Comparison of ENCODE assay signal across 1 cellular context in the genomic region with DNA sequence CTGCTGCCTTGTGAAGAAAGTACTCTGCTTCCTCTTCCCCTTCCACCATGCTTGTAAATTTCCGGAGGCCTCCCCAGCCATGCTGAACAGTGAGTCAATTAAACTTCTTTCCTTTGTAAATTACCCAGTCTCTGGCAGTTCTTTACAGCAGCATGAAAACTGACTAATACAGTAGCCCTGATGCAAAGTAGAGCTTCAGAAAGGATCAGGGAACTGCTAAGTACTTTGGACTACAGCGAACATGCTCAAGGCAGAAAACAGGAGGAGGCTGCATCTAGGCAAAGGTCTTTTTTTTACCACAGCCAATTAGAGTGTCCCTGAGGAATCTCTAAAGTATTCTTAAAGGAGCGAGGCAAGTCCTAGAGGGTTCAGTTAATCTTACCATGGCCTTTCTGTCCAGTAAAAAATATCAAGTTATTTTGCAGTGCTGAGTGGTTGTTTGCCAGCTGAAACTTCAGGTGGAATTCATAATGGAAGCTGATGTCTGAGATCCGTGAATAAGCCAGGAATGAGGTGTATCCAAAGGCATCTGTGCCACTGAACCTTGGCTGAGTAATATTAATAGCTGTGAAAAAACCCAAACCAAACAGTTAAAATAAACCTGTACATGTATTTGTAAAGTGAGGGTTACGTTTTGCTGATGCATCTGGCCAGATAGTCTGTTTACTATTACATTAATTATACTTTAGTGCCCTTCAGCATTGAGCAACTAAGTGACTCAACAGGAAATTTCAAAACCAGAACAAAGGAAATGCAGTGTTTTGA.
TF ChIP-seq lines count a peak whose summit lies in the region.

No MANE protein-coding gene starts in this region.

TF ChIP-seq in HepG2, 621 proteins besides CTCF, POLR2A, EP300 and RAD21 (continued from another document and continues in another):
- TF ChIP-seq, protein P1, sequence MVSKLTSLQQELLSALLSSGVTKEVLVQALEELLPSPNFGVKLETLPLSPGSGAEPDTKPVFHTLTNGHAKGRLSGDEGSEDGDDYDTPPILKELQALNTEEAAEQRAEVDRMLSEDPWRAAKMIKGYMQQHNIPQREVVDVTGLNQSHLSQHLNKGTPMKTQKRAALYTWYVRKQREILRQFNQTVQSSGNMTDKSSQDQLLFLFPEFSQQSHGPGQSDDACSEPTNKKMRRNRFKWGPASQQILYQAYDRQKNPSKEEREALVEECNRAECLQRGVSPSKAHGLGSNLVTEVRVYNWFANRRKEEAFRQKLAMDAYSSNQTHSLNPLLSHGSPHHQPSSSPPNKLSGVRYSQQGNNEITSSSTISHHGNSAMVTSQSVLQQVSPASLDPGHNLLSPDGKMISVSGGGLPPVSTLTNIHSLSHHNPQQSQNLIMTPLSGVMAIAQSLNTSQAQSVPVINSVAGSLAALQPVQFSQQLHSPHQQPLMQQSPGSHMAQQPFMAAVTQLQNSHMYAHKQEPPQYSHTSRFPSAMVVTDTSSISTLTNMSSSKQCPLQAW (CRISPR knock-in tag; IDR thresholded peaks at IDR 0.05), result no peak
- TF ChIP-seq SOX5 (CRISPR knock-in tag; IDR thresholded peaks at IDR 0.05; ENCODE audit: borderline replicate concordance) (peak; percentile 94), ZBTB20 (CRISPR knock-in tag; IDR thresholded peaks at IDR 0.05; ENCODE audit: borderline replicate concordance, low read depth) (peak; percentile 53; the same call in 1 of the 2 replicates), HOXA5 (CRISPR knock-in tag; IDR thresholded peaks at IDR 0.05) (peak; percentile 79; the same call in 1 of the 2 replicates), ZNF619 (CRISPR knock-in tag; IDR thresholded peaks at IDR 0.05) (no peak), NR2C2 (CRISPR knock-in tag; IDR thresholded peaks at IDR 0.05; ENCODE audit: borderline replicate concordance) (peak; percentile 64; the same call in 1 of the 2 replicates), JUN (CRISPR knock-in tag; IDR thresholded peaks at IDR 0.05) (peak; percentile 71), ZNF496 (CRISPR knock-in tag; IDR thresholded peaks at IDR 0.05; ENCODE audit: insufficient replicate concordance) (no peak), TEAD3 (CRISPR knock-in tag; optimal IDR thresholded peaks at IDR 0.05; ENCODE audit: borderline replicate concordance) (peak; percentile 65), MED13 (CRISPR knock-in tag; IDR thresholded peaks at IDR 0.05) (no peak), TOE1 (CRISPR knock-in tag; IDR thresholded peaks at IDR 0.05) (peak; percentile 39; the same call in 1 of the 2 replicates), ZNF652 (CRISPR knock-in tag; IDR thresholded peaks at IDR 0.05; ENCODE audit: borderline replicate concordance, low read depth) (peak; percentile 13; the same call in 1 of the 2 replicates), TCF7 (IDR thresholded peaks at IDR 0.05; ENCODE audit: low read depth) (peak; percentile 81), TBP (CRISPR knock-in tag; IDR thresholded peaks at IDR 0.05) (no peak), KLF6 (CRISPR knock-in tag; IDR thresholded peaks at IDR 0.05) (peak; percentile 84), BCL6 (CRISPR knock-in tag; IDR thresholded peaks at IDR 0.05) (peak; percentile 38), ZNF644 (CRISPR knock-in tag; IDR thresholded peaks at IDR 0.05; ENCODE audit: low read depth) (no peak), ZNF12 (CRISPR knock-in tag; IDR thresholded peaks at IDR 0.05) (peak; percentile 65; the same call in 1 of the 2 replicates), SALL1 (CRISPR knock-in tag; IDR thresholded peaks at IDR 0.05) (peak; percentile 27; the same call in 1 of the 2 replicates), ZNF775 (CRISPR knock-in tag; IDR thresholded peaks at IDR 0.05; ENCODE audit: borderline replicate concordance) (no peak), ZNF850 (CRISPR knock-in tag; conservative IDR thresholded peaks at IDR 0.05) (no peak), MBD4 (IDR thresholded peaks at IDR 0.05; ENCODE audit: borderline replicate concordance, low read length) (peak; percentile 90; the same call in 1 of the 2 replicates), MAFF (IDR thresholded peaks at IDR 0.05; ENCODE audit: low read depth, low read length) (peak; percentile 82), SAP130 (CRISPR knock-in tag; IDR thresholded peaks at IDR 0.05; ENCODE audit: low read depth) (peak; percentile 55), NCOA1 (CRISPR knock-in tag; IDR thresholded peaks at IDR 0.05) (no peak), RARA (CRISPR knock-in tag; IDR thresholded peaks at IDR 0.05) (peak; percentile 78), MIER3 (CRISPR knock-in tag; IDR thresholded peaks at IDR 0.05; ENCODE audit: borderline replicate concordance) (0 out of 2 replicates have a peak, but pooled peaks have one; percentile 6), MED1 (CRISPR knock-in tag; IDR thresholded peaks at IDR 0.05) (peak; percentile 81), YEATS2 (CRISPR knock-in tag; IDR thresholded peaks at IDR 0.05; ENCODE audit: borderline replicate concordance) (peak; percentile 15; the same call in 1 of the 2 replicates), GATA4 (IDR thresholded peaks at IDR 0.05; ENCODE audit: borderline replicate concordance, low read depth) (peak; percentile 49; the same call in 1 of the 2 replicates), SALL2 (CRISPR knock-in tag; IDR thresholded peaks at IDR 0.05) (no peak), ISL2 (CRISPR knock-in tag; IDR thresholded peaks at IDR 0.05) (peak; percentile 51; the same call in 1 of the 2 replicates), SIN3A (IDR thresholded peaks at IDR 0.05; ENCODE audit: borderline replicate concordance, low read depth, low read length) (no peak), ZNF317 (CRISPR knock-in tag; IDR thresholded peaks at IDR 0.05) (0 out of 2 replicates have a peak, but pooled peaks have one; percentile 57), KLF15 (CRISPR knock-in tag; IDR thresholded peaks at IDR 0.05; ENCODE audit: borderline replicate concordance) (no peak), KDM6A (CRISPR knock-in tag; IDR thresholded peaks at IDR 0.05; ENCODE audit: low read depth) (peak; percentile 48), ZNF776 (CRISPR knock-in tag; IDR thresholded peaks at IDR 0.05) (no peak), MAFK (conservative IDR thresholded peaks at IDR 0.05 in 1 of 2, IDR thresholded peaks at IDR 0.05 in 1 of 2; ENCODE audit: low read length in 2 of 2) (peak; percentile 79 to 82), SKI (IDR thresholded peaks at IDR 0.05; ENCODE audit: partially characterized antibody) (peak; percentile 20), CEBPG (CRISPR knock-in tag; IDR thresholded peaks at IDR 0.05) (peak; percentile 89), DNMT3B (CRISPR knock-in tag; conservative IDR thresholded peaks at IDR 0.05) (0 out of 2 replicates have a peak, but pooled peaks have one; percentile 17), RARG (CRISPR knock-in tag; IDR thresholded peaks at IDR 0.05; ENCODE audit: low read depth) (no peak), NR2F2 (IDR thresholded peaks at IDR 0.05; ENCODE audit: borderline replicate concordance, low read depth) (0 out of 2 replicates have a peak, but pooled peaks have one; percentile 34)
- TF ChIP-seq, protein P2, sequence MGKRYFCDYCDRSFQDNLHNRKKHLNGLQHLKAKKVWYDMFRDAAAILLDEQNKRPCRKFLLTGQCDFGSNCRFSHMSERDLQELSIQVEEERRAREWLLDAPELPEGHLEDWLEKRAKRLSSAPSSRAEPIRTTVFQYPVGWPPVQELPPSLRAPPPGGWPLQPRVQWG (CRISPR knock-in tag; IDR thresholded peaks at IDR 0.05; ENCODE audit: borderline replicate concordance, low read depth), result no peak
- TF ChIP-seq, protein P3, sequence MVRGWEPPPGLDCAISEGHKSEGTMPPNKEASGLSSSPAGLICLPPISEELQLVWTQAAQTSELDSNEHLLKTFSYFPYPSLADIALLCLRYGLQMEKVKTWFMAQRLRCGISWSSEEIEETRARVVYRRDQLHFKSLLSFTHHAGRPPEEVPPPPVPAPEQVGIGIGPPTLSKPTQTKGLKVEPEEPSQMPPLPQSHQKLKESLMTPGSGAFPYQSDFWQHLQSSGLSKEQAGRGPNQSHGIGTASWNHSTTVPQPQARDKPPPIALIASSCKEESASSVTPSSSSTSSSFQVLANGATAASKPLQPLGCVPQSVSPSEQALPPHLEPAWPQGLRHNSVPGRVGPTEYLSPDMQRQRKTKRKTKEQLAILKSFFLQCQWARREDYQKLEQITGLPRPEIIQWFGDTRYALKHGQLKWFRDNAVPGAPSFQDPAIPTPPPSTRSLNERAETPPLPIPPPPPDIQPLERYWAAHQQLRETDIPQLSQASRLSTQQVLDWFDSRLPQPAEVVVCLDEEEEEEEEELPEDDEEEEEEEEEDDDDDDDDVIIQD (CRISPR knock-in tag; IDR thresholded peaks at IDR 0.05; ENCODE audit: low read depth), result peak; percentile 81
- TF ChIP-seq, protein P4, sequence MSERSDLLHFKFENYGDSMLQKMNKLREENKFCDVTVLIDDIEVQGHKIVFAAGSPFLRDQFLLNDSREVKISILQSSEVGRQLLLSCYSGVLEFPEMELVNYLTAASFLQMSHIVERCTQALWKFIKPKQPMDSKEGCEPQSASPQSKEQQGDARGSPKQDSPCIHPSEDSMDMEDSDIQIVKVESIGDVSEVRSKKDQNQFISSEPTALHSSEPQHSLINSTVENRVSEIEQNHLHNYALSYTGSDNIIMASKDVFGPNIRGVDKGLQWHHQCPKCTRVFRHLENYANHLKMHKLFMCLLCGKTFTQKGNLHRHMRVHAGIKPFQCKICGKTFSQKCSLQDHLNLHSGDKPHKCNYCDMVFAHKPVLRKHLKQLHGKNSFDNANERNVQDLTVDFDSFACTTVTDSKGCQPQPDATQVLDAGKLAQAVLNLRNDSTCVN (CRISPR knock-in tag; IDR thresholded peaks at IDR 0.05; ENCODE audit: borderline replicate concordance), result no peak
- TF ChIP-seq, protein P5, sequence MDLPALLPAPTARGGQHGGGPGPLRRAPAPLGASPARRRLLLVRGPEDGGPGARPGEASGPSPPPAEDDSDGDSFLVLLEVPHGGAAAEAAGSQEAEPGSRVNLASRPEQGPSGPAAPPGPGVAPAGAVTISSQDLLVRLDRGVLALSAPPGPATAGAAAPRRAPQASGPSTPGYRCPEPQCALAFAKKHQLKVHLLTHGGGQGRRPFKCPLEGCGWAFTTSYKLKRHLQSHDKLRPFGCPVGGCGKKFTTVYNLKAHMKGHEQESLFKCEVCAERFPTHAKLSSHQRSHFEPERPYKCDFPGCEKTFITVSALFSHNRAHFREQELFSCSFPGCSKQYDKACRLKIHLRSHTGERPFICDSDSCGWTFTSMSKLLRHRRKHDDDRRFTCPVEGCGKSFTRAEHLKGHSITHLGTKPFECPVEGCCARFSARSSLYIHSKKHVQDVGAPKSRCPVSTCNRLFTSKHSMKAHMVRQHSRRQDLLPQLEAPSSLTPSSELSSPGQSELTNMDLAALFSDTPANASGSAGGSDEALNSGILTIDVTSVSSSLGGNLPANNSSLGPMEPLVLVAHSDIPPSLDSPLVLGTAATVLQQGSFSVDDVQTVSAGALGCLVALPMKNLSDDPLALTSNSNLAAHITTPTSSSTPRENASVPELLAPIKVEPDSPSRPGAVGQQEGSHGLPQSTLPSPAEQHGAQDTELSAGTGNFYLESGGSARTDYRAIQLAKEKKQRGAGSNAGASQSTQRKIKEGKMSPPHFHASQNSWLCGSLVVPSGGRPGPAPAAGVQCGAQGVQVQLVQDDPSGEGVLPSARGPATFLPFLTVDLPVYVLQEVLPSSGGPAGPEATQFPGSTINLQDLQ (CRISPR knock-in tag; IDR thresholded peaks at IDR 0.05), result no peak
- TF ChIP-seq, protein P6, sequence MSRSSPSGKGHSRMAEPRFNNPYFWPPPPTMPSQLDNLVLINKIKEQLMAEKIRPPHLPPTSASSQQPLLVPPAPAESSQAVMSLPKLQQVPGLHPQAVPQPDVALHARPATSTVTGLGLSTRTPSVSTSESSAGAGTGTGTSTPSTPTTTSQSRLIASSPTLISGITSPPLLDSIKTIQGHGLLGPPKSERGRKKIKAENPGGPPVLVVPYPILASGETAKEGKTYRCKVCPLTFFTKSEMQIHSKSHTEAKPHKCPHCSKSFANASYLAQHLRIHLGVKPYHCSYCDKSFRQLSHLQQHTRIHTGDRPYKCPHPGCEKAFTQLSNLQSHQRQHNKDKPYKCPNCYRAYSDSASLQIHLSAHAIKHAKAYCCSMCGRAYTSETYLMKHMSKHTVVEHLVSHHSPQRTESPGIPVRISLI (CRISPR knock-in tag; IDR thresholded peaks at IDR 0.05; ENCODE audit: borderline replicate concordance), result 0 out of 2 replicates have a peak, but pooled peaks have one; percentile 14
- TF ChIP-seq, protein P7, sequence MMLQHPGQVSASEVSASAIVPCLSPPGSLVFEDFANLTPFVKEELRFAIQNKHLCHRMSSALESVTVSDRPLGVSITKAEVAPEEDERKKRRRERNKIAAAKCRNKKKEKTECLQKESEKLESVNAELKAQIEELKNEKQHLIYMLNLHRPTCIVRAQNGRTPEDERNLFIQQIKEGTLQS (CRISPR knock-in tag; IDR thresholded peaks at IDR 0.05), result peak; percentile 40; the same call in 1 of the 2 replicates
- TF ChIP-seq, protein P8, sequence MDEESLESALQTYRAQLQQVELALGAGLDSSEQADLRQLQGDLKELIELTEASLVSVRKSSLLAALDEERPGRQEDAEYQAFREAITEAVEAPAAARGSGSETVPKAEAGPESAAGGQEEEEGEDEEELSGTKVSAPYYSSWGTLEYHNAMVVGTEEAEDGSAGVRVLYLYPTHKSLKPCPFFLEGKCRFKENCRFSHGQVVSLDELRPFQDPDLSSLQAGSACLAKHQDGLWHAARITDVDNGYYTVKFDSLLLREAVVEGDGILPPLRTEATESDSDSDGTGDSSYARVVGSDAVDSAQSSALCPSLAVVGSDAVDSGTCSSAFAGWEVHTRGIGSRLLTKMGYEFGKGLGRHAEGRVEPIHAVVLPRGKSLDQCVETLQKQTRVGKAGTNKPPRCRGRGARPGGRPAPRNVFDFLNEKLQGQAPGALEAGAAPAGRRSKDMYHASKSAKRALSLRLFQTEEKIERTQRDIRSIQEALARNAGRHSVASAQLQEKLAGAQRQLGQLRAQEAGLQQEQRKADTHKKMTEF (CRISPR knock-in tag; IDR thresholded peaks at IDR 0.05), result peak; percentile 91
- TF ChIP-seq, protein P9, sequence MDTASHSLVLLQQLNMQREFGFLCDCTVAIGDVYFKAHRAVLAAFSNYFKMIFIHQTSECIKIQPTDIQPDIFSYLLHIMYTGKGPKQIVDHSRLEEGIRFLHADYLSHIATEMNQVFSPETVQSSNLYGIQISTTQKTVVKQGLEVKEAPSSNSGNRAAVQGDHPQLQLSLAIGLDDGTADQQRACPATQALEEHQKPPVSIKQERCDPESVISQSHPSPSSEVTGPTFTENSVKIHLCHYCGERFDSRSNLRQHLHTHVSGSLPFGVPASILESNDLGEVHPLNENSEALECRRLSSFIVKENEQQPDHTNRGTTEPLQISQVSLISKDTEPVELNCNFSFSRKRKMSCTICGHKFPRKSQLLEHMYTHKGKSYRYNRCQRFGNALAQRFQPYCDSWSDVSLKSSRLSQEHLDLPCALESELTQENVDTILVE (CRISPR knock-in tag; IDR thresholded peaks at IDR 0.05), result peak; percentile 77; the same call in 1 of the 2 replicates
- TF ChIP-seq, protein P10, sequence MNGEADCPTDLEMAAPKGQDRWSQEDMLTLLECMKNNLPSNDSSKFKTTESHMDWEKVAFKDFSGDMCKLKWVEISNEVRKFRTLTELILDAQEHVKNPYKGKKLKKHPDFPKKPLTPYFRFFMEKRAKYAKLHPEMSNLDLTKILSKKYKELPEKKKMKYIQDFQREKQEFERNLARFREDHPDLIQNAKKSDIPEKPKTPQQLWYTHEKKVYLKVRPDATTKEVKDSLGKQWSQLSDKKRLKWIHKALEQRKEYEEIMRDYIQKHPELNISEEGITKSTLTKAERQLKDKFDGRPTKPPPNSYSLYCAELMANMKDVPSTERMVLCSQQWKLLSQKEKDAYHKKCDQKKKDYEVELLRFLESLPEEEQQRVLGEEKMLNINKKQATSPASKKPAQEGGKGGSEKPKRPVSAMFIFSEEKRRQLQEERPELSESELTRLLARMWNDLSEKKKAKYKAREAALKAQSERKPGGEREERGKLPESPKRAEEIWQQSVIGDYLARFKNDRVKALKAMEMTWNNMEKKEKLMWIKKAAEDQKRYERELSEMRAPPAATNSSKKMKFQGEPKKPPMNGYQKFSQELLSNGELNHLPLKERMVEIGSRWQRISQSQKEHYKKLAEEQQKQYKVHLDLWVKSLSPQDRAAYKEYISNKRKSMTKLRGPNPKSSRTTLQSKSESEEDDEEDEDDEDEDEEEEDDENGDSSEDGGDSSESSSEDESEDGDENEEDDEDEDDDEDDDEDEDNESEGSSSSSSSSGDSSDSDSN (CRISPR knock-in tag; IDR thresholded peaks at IDR 0.05), result no peak
